In the genomic region with DNA sequence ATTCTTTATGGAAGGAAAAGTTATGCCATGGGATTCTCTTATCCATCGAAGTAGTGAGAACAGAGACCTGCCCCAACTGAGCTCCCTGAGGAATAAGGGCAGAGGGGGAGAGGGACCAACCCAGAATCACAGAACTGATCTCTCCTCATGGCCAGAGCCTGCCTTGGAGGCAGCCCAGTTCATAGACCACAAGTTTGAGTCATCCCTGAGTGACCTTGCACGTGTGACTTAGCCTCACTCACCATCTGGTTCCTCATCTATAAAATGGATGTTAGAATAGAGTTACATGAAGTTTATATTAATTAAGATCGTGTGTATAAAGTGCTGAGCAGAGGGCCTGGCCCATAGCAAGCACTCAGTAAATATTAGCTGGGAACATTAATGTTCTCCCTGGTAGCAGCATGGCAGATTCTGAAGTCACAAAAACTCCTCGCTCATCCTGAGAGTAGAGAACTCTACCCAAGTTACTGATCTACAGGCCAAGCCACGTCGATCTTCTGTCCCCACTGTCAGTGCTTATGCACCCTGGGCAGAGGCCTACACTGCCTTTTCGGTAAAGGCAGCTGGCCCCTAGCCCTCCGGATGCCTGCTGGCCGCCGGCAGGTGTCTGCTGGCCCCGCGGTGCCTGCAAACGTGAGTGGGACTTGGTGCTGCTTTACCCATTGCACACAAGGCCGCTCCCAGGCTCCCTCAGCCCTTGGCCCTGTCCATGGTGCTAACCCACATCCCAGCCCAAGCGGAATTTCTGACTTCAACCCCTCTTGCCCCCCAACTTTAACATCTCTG, we compare ENCODE assay signal across 8 cellular contexts.
DNase-seq lines count a peak whose midpoint lies in the region; ATAC-seq, FAIRE-seq and TF ChIP-seq lines count a peak whose summit lies in the region.

No MANE protein-coding gene starts in this region.

- H3K23me2 ChIP-seq in H1 (ENCODE audit: low read depth, low read length), result no peaks in the 10 kb centered on the region

- H4K8ac ChIP-seq in H1 (ENCODE audit: extremely low read depth, insufficient read depth, low read length), result no peak overlapping the region

- H3K36me3 ChIP-seq in H1 (ENCODE audit: control insufficient read depth in 2 of 4, insufficient read depth in 4 of 4, low read length in 3 of 4), result no peaks in the 10 kb centered on the region

- FAIRE-seq in H1 (lab: Jason Lieb, UNC), result peak; percentile 81

- peaks cover 0 to 3% (median 0%) of the 10 kb centered on the region in 4 experiments; a peak in 1 of 7 replicates for H3K27me3 ChIP-seq in H1 (replicated peaks in 1 of 4; ENCODE audit: control insufficient read depth in 3 of 4, extremely low read depth in 1 of 4, insufficient read depth in 3 of 4, low read length in 3 of 4)

- no peak overlapping the region for H3K27ac Mint-ChIP-seq in activated CD4-positive, alpha-beta T cell treated with anti-CD3 and anti-CD28 coated beads, Interleukin-2, amount 10 ng/mL, durations not matched to agents 7 days and 5 days

- H3K79me1 ChIP-seq in H1 (ENCODE audit: low read depth, low read length), result no peaks in the 10 kb centered on the region

- no peak overlapping the region; the same call in 1 of the 2 replicates for H2BK12ac ChIP-seq in H1 (ENCODE audit: low read depth, low read length)

- no peak overlapping the region for H4K5ac ChIP-seq in H1 (ENCODE audit: insufficient read length, low read depth, low read length)

- no peak for TF ChIP-seq POLR2A in H1 (IDR thresholded peaks at IDR 0.05; ENCODE audit: control extremely low read depth in 1 of 2, low read depth in 2 of 2, low read length in 2 of 2)

- H2BK120ac ChIP-seq in H1 (replicated peaks; ENCODE audit: low read depth, low read length), result no peak overlapping the region

- no peak overlapping the region for H3K23ac ChIP-seq in H1 (ENCODE audit: insufficient read length)

- no peaks in the 10 kb centered on the region for H4K20me1 ChIP-seq in H1 (replicated peaks in 1 of 2; ENCODE audit: control insufficient read depth in 1 of 2, insufficient read depth in 2 of 2, low read length in 2 of 2)

- no peaks in the 10 kb centered on the region for H3K9me3 ChIP-seq in H1 (ENCODE audit: insufficient read depth in 2 of 2, low read depth in 1 of 2, low read length in 1 of 2)

- no peak overlapping the region for H4K91ac ChIP-seq in H1 (replicated peaks; ENCODE audit: insufficient read length, low read length)

- peaks cover 0 to 9% (median 5%) of the 10 kb centered on the region in 4 experiments; a peak in 5 of 7 replicates for H3K4me1 ChIP-seq in H1 (replicated peaks in 1 of 4; ENCODE audit: control insufficient read depth in 3 of 4, insufficient read depth in 4 of 4, low read length in 3 of 4)

- peak; percentile 29 for DNase-seq in activated CD4-positive, alpha-beta T cell treated with anti-CD3 and anti-CD28 coated beads, Interleukin-2, amount 10 ng/mL, durations not matched to agents 7 days and 5 days
- no peak for DNase-seq in activated CD4-positive, alpha-beta T cell treated with anti-CD3 and anti-CD28 coated beads for 4 hours
- DNase-seq in RKO (ENCODE audit: low spot score) (peak; percentile 24), H1 (ENCODE audit: low read depth in 1 of 2, low spot score in 2 of 2) (peak in 1 of 2 experiments; percentile 89), renal cortical epithelial cell (ENCODE audit: low read depth) (peak; percentile 18), GDM1 (lab: John Stamatoyannopoulos, UW) (no peak), GM19238 (ENCODE audit: insufficient read length, low spot score) (no peak)

- no peak overlapping the region for H3K4me3 ChIP-seq in H1 (ENCODE audit: extremely low read depth in 1 of 4, insufficient read depth in 2 of 4, low read depth in 3 of 4, low read length in 4 of 4)

- H2BK15ac ChIP-seq in H1 (ENCODE audit: low read length), result no peak overlapping the region

- no peak overlapping the region for H2AFZ ChIP-seq in H1 (ENCODE audit: low read length)

- 34% methylated on average over 15 of the region's 15 CpGs; no CpG with 5 or more reads in 1 of the 2 experiments for WGBS in H1 (ENCODE audit: extremely low coverage in 1 of 2, insufficient coverage in 1 of 2, insufficient read length in 1 of 2, insufficient replicate concordance in 2 of 2, low coverage in 1 of 2, low lambda C conversion rate in 2 of 2, missing lambda C conversion rate in 1 of 2), 2 experiments

- H3K4me2 ChIP-seq in H1 (ENCODE audit: insufficient read depth in 1 of 2, low read depth in 2 of 2, low read length in 2 of 2), result peak overlapping the region in 1 of 2 experiments; percentile 9; a peak in 2 of 4 replicates

- no peak overlapping the region for H2AK5ac ChIP-seq in H1 (ENCODE audit: low read depth, low read length)

- CTCF ChIA-PET in activated CD4-positive, alpha-beta T cell treated with anti-CD3 and anti-CD28 coated beads, Interleukin-2, amount 10 ng/mL, durations not matched to agents 7 days and 5 days (lab: Charles Lee), result no interaction called here
- CTCF ChIA-PET in H1 (lab: Charles Lee; ENCODE audit: partially characterized antibody), result interaction anchor here (0.7 to 3.5 kb wide), 18 partner anchors 10 to 221 kb away, joined by 3 to 31 read pairs (median 4); a partner anchor contains a TSS

- peak in 1 of 2 experiments; percentile 3; a peak in 2 of 4 replicates for TF ChIP-seq RAD21 in H1 (IDR thresholded peaks at IDR 0.05 in 1 of 2, conservative IDR thresholded peaks at IDR 0.05 in 1 of 2; ENCODE audit: low read depth in 2 of 2, low read length in 2 of 2)

- no peak overlapping the region for H2BK5ac ChIP-seq in H1 (ENCODE audit: low read depth, low read length)

- TF ChIP-seq CTCF in H1 (IDR thresholded peaks at IDR 0.05; ENCODE audit: control extremely low read depth in 1 of 3, insufficient read depth in 1 of 3, low read depth in 1 of 3, low read length in 3 of 3), result no peak

- no peaks in the 10 kb centered on the region for H3K9me3 Mint-ChIP-seq in activated CD4-positive, alpha-beta T cell treated with anti-CD3 and anti-CD28 coated beads, Interleukin-2, amount 10 ng/mL, durations not matched to agents 7 days and 5 days

- H3K4ac ChIP-seq in H1 (replicated peaks; ENCODE audit: insufficient read length, low read depth, low read length), result no peak overlapping the region

- no peak overlapping the region for H3K18ac ChIP-seq in H1 (ENCODE audit: extremely low read depth, low read length)

- H3K27ac ChIP-seq in H1 (ENCODE audit: low read depth, low read length), result no peak overlapping the region

- no peaks in the 10 kb centered on the region for H3K36me3 Mint-ChIP-seq in activated CD4-positive, alpha-beta T cell treated with anti-CD3 and anti-CD28 coated beads, Interleukin-2, amount 10 ng/mL, durations not matched to agents 7 days and 5 days (ENCODE audit: low read depth)

- H3K4me3 Mint-ChIP-seq in activated CD4-positive, alpha-beta T cell treated with anti-CD3 and anti-CD28 coated beads, Interleukin-2, amount 10 ng/mL, durations not matched to agents 7 days and 5 days, result no peak overlapping the region

- no peak overlapping the region for H2BK20ac ChIP-seq in H1 (ENCODE audit: low read length)

- peak overlapping the region in 1 of 4 experiments; percentile 37; a peak in 1 of 7 replicates for H3K9ac ChIP-seq in H1 (replicated peaks in 1 of 4; ENCODE audit: extremely low read depth in 1 of 4, low read depth in 3 of 4, low read length in 3 of 4)

- TF ChIP-seq EP300 in H1 (IDR thresholded peaks at IDR 0.05; ENCODE audit: borderline replicate concordance in 1 of 2, low read depth in 2 of 2, low read length in 2 of 2), result no peak

- no peak overlapping the region for H3K56ac ChIP-seq in H1 (replicated peaks; ENCODE audit: insufficient read length, low read depth, low read length)

- no peak for ATAC-seq in GM19395 (IDR thresholded peaks at IDR 0.05; ENCODE audit: unreplicated experiment)

- H3K27me3 Mint-ChIP-seq in activated CD4-positive, alpha-beta T cell treated with anti-CD3 and anti-CD28 coated beads, Interleukin-2, amount 10 ng/mL, durations not matched to agents 7 days and 5 days, result peaks cover 11% of the 10 kb centered on the region

- POLR2A ChIA-PET in activated CD4-positive, alpha-beta T cell treated with anti-CD3 and anti-CD28 coated beads, Interleukin-2, amount 10 ng/mL, durations not matched to agents 7 days and 5 days (lab: Charles Lee), result no interaction called here
- POLR2A ChIA-PET in H1 (lab: Charles Lee; ENCODE audit: partially characterized antibody), result interaction anchor here (0.8 to 1.7 kb wide), 3 partner anchors 12 to 97 kb away, joined by 3 read pairs; no protein-coding TSS in a partner anchor

- no peak overlapping the region for H3K14ac ChIP-seq in H1 (ENCODE audit: insufficient read length)

- H3K4me1 Mint-ChIP-seq in activated CD4-positive, alpha-beta T cell treated with anti-CD3 and anti-CD28 coated beads, Interleukin-2, amount 10 ng/mL, durations not matched to agents 7 days and 5 days, result no peaks in the 10 kb centered on the region

- no peaks in the 10 kb centered on the region for H3K79me2 ChIP-seq in H1 (ENCODE audit: control insufficient read depth in 1 of 2, insufficient read depth in 2 of 2, low read length in 2 of 2)

TF ChIP-seq in H1, 55 proteins besides CTCF, POLR2A, EP300 and RAD21 (continues in another document):
- TF ChIP-seq SIN3A (conservative IDR thresholded peaks at IDR 0.05 in 1 of 2, IDR thresholded peaks at IDR 0.05 in 1 of 2; ENCODE audit: low read depth in 1 of 2, low read length in 2 of 2) (peak; percentile 92 to 93), KDM5A (IDR thresholded peaks at IDR 0.05; ENCODE audit: low read length) (no peak), SRF (IDR thresholded peaks at IDR 0.05; ENCODE audit: low read depth, low read length) (no peak), ZNF274 (IDR thresholded peaks at IDR 0.05; ENCODE audit: borderline replicate concordance, extremely low read depth, low read length) (no peak), GABPA (IDR thresholded peaks at IDR 0.05; ENCODE audit: borderline replicate concordance, insufficient read depth, low read length) (peak; percentile 39; the same call in 1 of the 2 replicates), YY1 (IDR thresholded peaks at IDR 0.05; ENCODE audit: low read depth, low read length) (no peak), GTF2F1 (IDR thresholded peaks at IDR 0.05; ENCODE audit: borderline replicate concordance, low read depth, low read length) (no peak), NANOG (IDR thresholded peaks at IDR 0.05; ENCODE audit: insufficient read depth, low read depth, low read length, poor library complexity, severe bottlenecking) (no peak), BRCA1 (IDR thresholded peaks at IDR 0.05; ENCODE audit: low read depth, low read length) (no peak), SIX5 (IDR thresholded peaks at IDR 0.05; ENCODE audit: low read depth, low read length) (no peak), RXRA (IDR thresholded peaks at IDR 0.05; ENCODE audit: insufficient read depth, low read depth, low read length) (no peak), KDM1A (IDR thresholded peaks at IDR 0.05; ENCODE audit: borderline replicate concordance, low read length) (no peak), CHD1 (IDR thresholded peaks at IDR 0.05; ENCODE audit: low read depth, low read length) (no peak)
- TF ChIP-seq, protein P1, sequence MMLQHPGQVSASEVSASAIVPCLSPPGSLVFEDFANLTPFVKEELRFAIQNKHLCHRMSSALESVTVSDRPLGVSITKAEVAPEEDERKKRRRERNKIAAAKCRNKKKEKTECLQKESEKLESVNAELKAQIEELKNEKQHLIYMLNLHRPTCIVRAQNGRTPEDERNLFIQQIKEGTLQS (IDR thresholded peaks at IDR 0.05; ENCODE audit: insufficient read depth, low read depth, low read length), result no peak

Comparison
In these comparisons a context has a peak if more than half of its experiments do, and no peak if none do; other contexts are left out.
1. DNase-seq: peak in activated CD4-positive, alpha-beta T cell treated with anti-CD3 and anti-CD28 coated beads, Interleukin-2, amount 10 ng/mL, durations not matched to agents 7 days and 5 days (single experiment), RKO (single experiment) and renal cortical epithelial cell (single experiment); none in activated CD4-positive, alpha-beta T cell treated with anti-CD3 and anti-CD28 coated beads for 4 hours (0 of 2), GDM1 (single experiment) and GM19238 (single experiment).